32 cellular contexts compared by ENCODE assay signal in the genomic region with DNA sequence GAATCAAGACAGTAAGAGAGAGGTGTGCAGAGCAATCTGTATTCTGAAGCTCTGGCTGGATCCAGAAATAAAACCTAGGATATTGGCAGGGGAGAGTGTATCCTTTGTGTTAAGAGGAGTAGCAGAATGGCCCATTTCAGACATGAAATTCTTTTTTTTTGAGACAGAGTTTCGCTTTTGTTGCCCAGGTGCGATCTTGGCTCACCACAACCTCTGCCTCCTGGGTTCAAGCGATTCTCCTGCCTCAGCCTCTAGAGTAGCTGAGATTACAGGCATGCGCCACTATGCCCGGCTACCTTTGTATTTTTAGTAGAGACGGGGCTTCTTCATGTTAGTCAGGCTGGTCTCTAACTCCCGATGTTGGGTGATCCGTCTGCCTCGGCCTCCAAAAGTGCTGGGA.
"Had no signal": no experiment of that assay in that cellular context is flagged by ENCODE, and none has a peak within 500 bp of the region (broad histone marks: within the 10 kb centered on the region; RNA-seq: fewer than 3 reads in every experiment).

No MANE protein-coding gene starts in this region.

- H3K9me3 ChIP-seq: SJCRH30 had no signal

- DNase-seq: Karpas-422, NCI-H1048, NCI-H1092 treated with DMSO at 0.1 percent for 48 hours, NCI-H1105 treated with DMSO at 0.1 percent for 48 hours, NCI-H1417, NCI-H1436, NCI-H146, NCI-H1694, NCI-H187, NCI-H1930, NCI-H2029 treated with DMSO at 0.1 percent for 48 hours, NCI-H2081 treated with DMSO at 0.1 percent for 48 hours, NCI-H2107, NCI-H2171, NCI-H226, NCI-H446 treated with DMSO at 0.1 percent for 48 hours, NCI-H510A, NCI-H524, NCI-H526, NCI-H69, NCI-H748 treated with DMSO at 0.1 percent for 48 hours, NCI-H82, PC-9, SHP77, SIG-M5, SJCRH30, T-cell had no signal

- H3K36me3 Mint-ChIP-seq: T-cell had no signal

- H3K4me2 ChIP-seq: PC-9 had no signal

- H2AFZ ChIP-seq: PC-9 had no signal

- H3K36me3 ChIP-seq: SJCRH30 had no signal

- ATAC-seq: Panc1, Right ventricle myocardium inferior, SK-N-SH treated with all-trans-retinoic acid at 6 μM for 48 hours, T-cell had no signal

- H3K4me3 ChIP-seq: PC-9, SJCRH30, SK-N-MC had no signal

- H3K27me3 ChIP-seq: SJCRH30 had no signal

- H3K9me3 Mint-ChIP-seq: T-cell had no signal

- H3K4me3 Mint-ChIP-seq: T-cell had no signal

- H3K27ac Mint-ChIP-seq: T-cell had no signal

- H3K4me1 ChIP-seq: SJCRH30 had no signal

- H3K27ac ChIP-seq: PC-9, RWPE1, SJCRH30, SK-N-MC had no signal
